Comparison of ENCODE assay signal across 18 cellular contexts in the genomic region with DNA sequence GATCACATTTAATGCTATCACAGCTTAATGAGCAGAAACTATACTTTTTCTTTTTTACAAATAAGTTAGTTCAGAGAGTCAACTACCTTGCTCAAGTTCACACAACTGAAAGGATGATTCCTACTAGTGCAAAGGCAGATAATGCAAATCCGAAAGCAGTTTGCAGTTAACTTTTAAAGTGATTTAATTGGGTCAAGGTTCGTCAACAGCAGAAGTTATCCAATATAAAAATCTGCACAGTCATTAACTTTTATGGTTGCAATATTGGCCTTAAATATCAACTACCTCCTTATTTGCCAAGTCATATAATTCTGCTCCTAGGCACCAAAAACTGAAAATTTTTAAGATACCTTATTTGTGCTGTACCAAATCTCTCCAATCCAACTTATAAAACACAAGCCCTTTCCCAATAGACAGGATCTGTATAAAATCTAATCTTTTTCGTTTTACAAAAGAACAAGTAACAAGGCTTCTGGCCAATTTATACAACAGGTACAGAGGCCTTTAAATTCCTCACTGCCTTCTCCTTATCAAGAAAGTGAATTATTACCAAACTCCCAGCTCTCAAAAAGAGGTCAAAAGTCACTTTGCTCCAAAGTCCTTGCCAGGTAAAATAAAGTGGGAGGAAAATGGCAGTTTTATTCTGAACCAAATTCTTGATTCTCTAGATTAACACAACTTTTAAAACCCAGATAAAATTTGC.
DNase-seq lines count a peak whose midpoint lies in the region; ATAC-seq, FAIRE-seq and TF ChIP-seq lines count a peak whose summit lies in the region.
"Had no signal": no experiment of that assay in that cellular context is flagged by ENCODE, and none has a peak within 500 bp of the region (broad histone marks: within the 10 kb centered on the region; RNA-seq: fewer than 3 reads in every experiment).

No MANE protein-coding gene starts in this region.

- WGBS in liver, result 29% methylated on average over 3 of the region's 3 CpGs
- 13 to 50% (median 30%) methylated on average over 3 of the region's 3 CpGs for WGBS in small intestine, 3 donors

- H3K9me2 ChIP-seq in HCT116 (ENCODE audit: insufficient read depth), result no peaks in the 10 kb centered on the region

- POLR2A ChIA-PET in HCT116 (lab: Charles Lee), result no interaction called here

- no peak overlapping the region for H3K4me3 ChIP-seq in HCT116 (replicated peaks in 1 of 2; ENCODE audit: low read depth in 1 of 2, low read length in 2 of 2)
- no peak overlapping the region for H3K4me3 ChIP-seq in colonic mucosa
- H3K4me3 ChIP-seq in liver (ENCODE audit: low read depth in 1 of 3, low read length in 3 of 3), result peak overlapping the region in 2 of 3 donors; percentile 27 to 33
- H3K4me3 ChIP-seq in small intestine (ENCODE audit: low read depth in 1 of 2, low read length in 2 of 2), result no peak overlapping the region

- intact Hi-C loops in HCT116 (cut with micrococcal nuclease) (no loop called here), colonic mucosa (cut with DNase I) (no loop called here)

- ATAC-seq in HCT116 (no peak), GM21717 (IDR thresholded peaks at IDR 0.05; ENCODE audit: unreplicated experiment) (no peak)
- ATAC-seq: SK-N-SH treated with all-trans-retinoic acid at 6 μM for 48 hours had no signal

- TF ChIP-seq CTCF in HCT116 (IDR thresholded peaks at IDR 0.05 in 2 of 3, conservative IDR thresholded peaks at IDR 0.05 in 1 of 3; ENCODE audit: borderline replicate concordance in 1 of 3, insufficient read depth in 1 of 3, low read depth in 2 of 3, low read length in 2 of 3) (no peak), colonic mucosa (IDR thresholded peaks at IDR 0.05) (no peak), liver (IDR thresholded peaks at IDR 0.05; ENCODE audit: low read depth, low read length, missing input control) (no peak)

- H3K9me3 ChIP-seq in HCT116 (ENCODE audit: control insufficient read depth in 1 of 2, insufficient read depth in 1 of 2, low read depth in 1 of 2, low read length in 2 of 2) (no peaks in the 10 kb centered on the region), colonic mucosa (no peaks in the 10 kb centered on the region), liver (ENCODE audit: control insufficient read depth in 4 of 4, low read length in 3 of 4) (no peaks in the 10 kb centered on the region), small intestine (ENCODE audit: control insufficient read depth, low read depth) (no peaks in the 10 kb centered on the region)

- DNase-seq in HCT116 (ENCODE audit: low read depth, low spot score), result no peak
- DNase-seq in colonic mucosa, result no peak
- peak; percentile 90 for DNase-seq in small intestine
- no peak for DNase-seq in NCI-H526 treated with DMSO at 0.1 percent for 48 hours (lab: John Stamatoyannopoulos, UW)
- no peak for DNase-seq in activated CD4-positive, alpha-beta T cell treated with anti-CD3 and anti-CD28 coated beads for 4 hours
- DNase-seq in GM19240 (ENCODE audit: insufficient read length, low spot score), result no peak
- DNase-seq: CD4-positive, alpha-beta T cell; Kasumi-1; MM.1S; NCI-H1105; NCI-H187 treated with DMSO at 0.1 percent for 48 hours; NCI-H446; NCI-H748 treated with DMSO at 0.1 percent for 48 hours; OCI-M1; SHP77 treated with DMSO at 0.1 percent for 48 hours had no signal

- peak; percentile 65 for FAIRE-seq in small intestine (lab: Jason Lieb, UNC)

- H3K27ac ChIP-seq in HCT116 (ENCODE audit: low read depth, low read length), result no peak overlapping the region
- peak overlapping the region; percentile 19 for H3K27ac ChIP-seq in colonic mucosa
- H3K27ac ChIP-seq in liver (ENCODE audit: low read depth in 1 of 2, low read length in 2 of 2), result peak overlapping the region; percentile 22 to 39
- no peak overlapping the region for H3K27ac ChIP-seq in small intestine (ENCODE audit: low read depth in 1 of 2, low read length in 1 of 2)

- H4K20me1 ChIP-seq in HCT116 (ENCODE audit: insufficient read depth), result no peaks in the 10 kb centered on the region

- H3K9ac ChIP-seq in HCT116 (ENCODE audit: low read length) (no peak overlapping the region), colonic mucosa (ENCODE audit: low read depth in 2 of 2, low read length in 2 of 2) (no peak overlapping the region), liver (ENCODE audit: low read depth in 1 of 2, low read length in 2 of 2) (no peak overlapping the region)

- RAD21 ChIA-PET in HCT116 (lab: Charles Lee; ENCODE audit: low non-redundant PET in 1 of 2, low total read pairs in 2 of 2, uncharacterized antibody in 2 of 2, unreplicated experiment in 2 of 2), result no interaction called here

- no peaks in the 10 kb centered on the region for H3K27me3 ChIP-seq in HCT116 (ENCODE audit: insufficient read depth, low read length)
- H3K27me3 ChIP-seq in colonic mucosa, result no peaks in the 10 kb centered on the region
- no peaks in the 10 kb centered on the region for H3K27me3 ChIP-seq in liver (ENCODE audit: control insufficient read depth in 4 of 4, insufficient read depth in 4 of 4, low read length in 3 of 4)
- H3K27me3 ChIP-seq in small intestine (ENCODE audit: control insufficient read depth in 2 of 2, insufficient read depth in 2 of 2, low read length in 2 of 2), result no peaks in the 10 kb centered on the region

- no peak overlapping the region for H3K4me2 ChIP-seq in HCT116 (ENCODE audit: low read length)

- H3K36me3 ChIP-seq in HCT116 (ENCODE audit: control insufficient read depth in 1 of 2, insufficient read depth in 2 of 2, low read length in 2 of 2) (no peaks in the 10 kb centered on the region), colonic mucosa (no peaks in the 10 kb centered on the region), liver (ENCODE audit: control insufficient read depth in 4 of 4, insufficient read depth in 3 of 4, low read depth in 1 of 4, low read length in 3 of 4) (no peaks in the 10 kb centered on the region), small intestine (ENCODE audit: control insufficient read depth in 2 of 2, insufficient read depth in 2 of 2, low read length in 2 of 2) (no peaks in the 10 kb centered on the region)

- H2AFZ ChIP-seq in HCT116 (ENCODE audit: low read depth, low read length, poor library complexity, severe bottlenecking), result peak overlapping the region; percentile 11

- no TSS peak for BruUV-seq in HCT116 (replicated peaks; lab: Mats Ljungman, UMichigan)

- CTCF ChIA-PET in HCT116 (lab: Charles Lee), result no interaction called here

- no peaks in the 10 kb centered on the region for H3K79me2 ChIP-seq in HCT116 (ENCODE audit: insufficient read depth, low read length)

- TF ChIP-seq RAD21 in HCT116 (IDR thresholded peaks at IDR 0.05; ENCODE audit: low read depth) (no peak), liver (IDR thresholded peaks at IDR 0.05) (peak; percentile 58 to 67)

- H3K4me1 ChIP-seq in HCT116 (ENCODE audit: control insufficient read depth in 1 of 2, insufficient read depth in 2 of 2, low read length in 2 of 2) (no peaks in the 10 kb centered on the region), colonic mucosa (no peaks in the 10 kb centered on the region), liver (ENCODE audit: control insufficient read depth in 4 of 4, insufficient read depth in 4 of 4, low read length in 3 of 4) (peaks cover 1 to 30% (median 18%) of the 10 kb centered on the region in 4 donors), small intestine (ENCODE audit: control insufficient read depth in 2 of 2, insufficient read depth in 1 of 2, low read depth in 1 of 2, low read length in 1 of 2) (peaks cover 0 to 2% of the 10 kb centered on the region in 2 donors)

- no peak for TF ChIP-seq POLR2A in HCT116 (IDR thresholded peaks at IDR 0.05; ENCODE audit: borderline replicate concordance, extremely low read depth, insufficient read depth, insufficient read length)

TF ChIP-seq in HCT116, 20 proteins besides CTCF, POLR2A, EP300 and RAD21 (continues in another document):
- no peak for TF ChIP-seq JUND (IDR thresholded peaks at IDR 0.05)
- TF ChIP-seq MAX (IDR thresholded peaks at IDR 0.05), result no peak
- no peak for TF ChIP-seq SRF (IDR thresholded peaks at IDR 0.05; ENCODE audit: low read depth)
- TF ChIP-seq ELF1 (IDR thresholded peaks at IDR 0.05; ENCODE audit: borderline replicate concordance, low read depth), result no peak
- no peak for TF ChIP-seq ZNF274 (IDR thresholded peaks at IDR 0.05; ENCODE audit: low read depth, low read length)

TF ChIP-seq in liver, 16 proteins besides CTCF, POLR2A, EP300 and RAD21 (continues in another document):
- peak; percentile 92 for TF ChIP-seq SP1 (IDR thresholded peaks at IDR 0.05)
- TF ChIP-seq MAX (IDR thresholded peaks at IDR 0.05), result peak; percentile 71
- no peak for TF ChIP-seq ZBTB33 (IDR thresholded peaks at IDR 0.05)
- TF ChIP-seq HNF4A (conservative IDR thresholded peaks at IDR 0.05), result peak; percentile 89 to 90
- no peak for TF ChIP-seq TAF1 (conservative IDR thresholded peaks at IDR 0.05)
- TF ChIP-seq HNF4G (IDR thresholded peaks at IDR 0.05), result peak; percentile 70
- peak; percentile 78 to 82 for TF ChIP-seq RXRA (IDR thresholded peaks at IDR 0.05)
- peak in 1 of 2 donors; percentile 53 for TF ChIP-seq EGR1 (IDR thresholded peaks at IDR 0.05; ENCODE audit: low read depth in 2 of 2)
- peak; percentile 92 for TF ChIP-seq NR2F2 (IDR thresholded peaks at IDR 0.05)
- TF ChIP-seq YY1 (IDR thresholded peaks at IDR 0.05), result peak; percentile 93
- TF ChIP-seq, protein P1, sequence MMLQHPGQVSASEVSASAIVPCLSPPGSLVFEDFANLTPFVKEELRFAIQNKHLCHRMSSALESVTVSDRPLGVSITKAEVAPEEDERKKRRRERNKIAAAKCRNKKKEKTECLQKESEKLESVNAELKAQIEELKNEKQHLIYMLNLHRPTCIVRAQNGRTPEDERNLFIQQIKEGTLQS (IDR thresholded peaks at IDR 0.05), result no peak
- no peak for TF ChIP-seq GABPA (IDR thresholded peaks at IDR 0.05 in 1 of 2, conservative IDR thresholded peaks at IDR 0.05 in 1 of 2)
- no peak for TF ChIP-seq FOXA1 (IDR thresholded peaks at IDR 0.05)
- no peak for TF ChIP-seq FOXA2 (IDR thresholded peaks at IDR 0.05)

Comparison
In these comparisons a context has a peak if more than half of its experiments do, and no peak if none do; other contexts are left out.
1. H3K27ac ChIP-seq: peak in colonic mucosa (single experiment) and liver (2 of 2); none in HCT116 (single experiment) and small intestine (0 of 2).
2. H3K4me3 ChIP-seq: peak in liver (2 of 3); none in HCT116 (0 of 2), colonic mucosa (single experiment) and small intestine (0 of 2).